ENCODE assay signal across 1 cellular context in genomic region chr2:15965564-15966019, GRCh38.
TF ChIP-seq lines count a peak whose summit lies in the region.

No MANE protein-coding gene starts in this region.

TF ChIP-seq in GM23338, 12 proteins besides CTCF, POLR2A, EP300 and RAD21 (continued from another document):
- TF ChIP-seq REST (IDR thresholded peaks at IDR 0.05; ENCODE audit: unreplicated experiment) (no peak), JUNB (IDR thresholded peaks at IDR 0.05; ENCODE audit: unreplicated experiment) (no peak), EZH2phosphoT487 (IDR thresholded peaks at IDR 0.05; ENCODE audit: unreplicated experiment) (no peak), ZNF331 (CRISPR knock-in tag; IDR thresholded peaks at IDR 0.05; ENCODE audit: low read depth) (no peak)
- TF ChIP-seq, protein P1, sequence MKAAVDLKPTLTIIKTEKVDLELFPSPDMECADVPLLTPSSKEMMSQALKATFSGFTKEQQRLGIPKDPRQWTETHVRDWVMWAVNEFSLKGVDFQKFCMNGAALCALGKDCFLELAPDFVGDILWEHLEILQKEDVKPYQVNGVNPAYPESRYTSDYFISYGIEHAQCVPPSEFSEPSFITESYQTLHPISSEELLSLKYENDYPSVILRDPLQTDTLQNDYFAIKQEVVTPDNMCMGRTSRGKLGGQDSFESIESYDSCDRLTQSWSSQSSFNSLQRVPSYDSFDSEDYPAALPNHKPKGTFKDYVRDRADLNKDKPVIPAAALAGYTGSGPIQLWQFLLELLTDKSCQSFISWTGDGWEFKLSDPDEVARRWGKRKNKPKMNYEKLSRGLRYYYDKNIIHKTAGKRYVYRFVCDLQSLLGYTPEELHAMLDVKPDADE (IDR thresholded peaks at IDR 0.05), result no peak
TF ChIP-seq in GM23338: peak in this region for 0.
